14 cellular contexts compared by ENCODE assay signal in the genomic region with DNA sequence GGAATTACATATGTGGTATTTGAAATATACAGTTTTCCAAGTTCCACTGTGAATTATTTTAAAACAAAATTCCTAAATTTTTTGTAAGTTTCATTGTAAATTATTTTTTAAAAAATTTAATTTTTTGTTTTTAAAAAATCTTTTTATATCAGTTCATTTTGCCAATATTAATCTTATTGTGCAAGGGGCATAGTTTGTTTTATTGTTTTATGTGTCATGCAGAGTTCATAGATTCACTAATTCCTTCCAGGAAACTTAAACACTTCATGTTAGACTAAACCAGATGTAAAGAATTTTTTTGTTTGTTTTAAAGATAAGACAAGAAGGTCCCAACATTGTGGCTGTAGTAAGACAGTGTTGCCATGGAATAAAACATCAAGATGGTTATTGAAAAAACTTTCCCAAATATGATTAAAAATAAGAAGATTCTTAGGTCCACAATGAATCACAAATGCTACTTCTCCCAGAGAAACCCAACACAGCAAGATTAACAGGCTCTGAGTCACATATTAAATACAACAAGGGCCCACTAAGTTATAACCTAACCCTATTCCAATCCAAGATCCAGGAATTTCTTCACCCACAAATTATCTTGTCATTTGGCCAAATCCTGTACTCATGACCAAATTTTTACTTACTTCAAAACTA.
DNase-seq lines count a peak whose midpoint lies in the region; TF ChIP-seq lines count a peak whose summit lies in the region.
"Had no signal": no experiment of that assay in that cellular context is flagged by ENCODE, and none has a peak within 500 bp of the region (broad histone marks: within the 10 kb centered on the region; RNA-seq: fewer than 3 reads in every experiment).

No MANE protein-coding gene starts in this region.

- no peaks in the 10 kb centered on the region for H3K36me3 ChIP-seq in mammary epithelial cell (ENCODE audit: insufficient read depth, low read length)
- H3K36me3 ChIP-seq in kidney epithelial cell (ENCODE audit: control insufficient read depth, insufficient read depth, low read length) = no peaks in the 10 kb centered on the region
- H3K36me3 ChIP-seq: BLaER1 treated with 17β-estradiol and CSF1 and Interleukin-3, amounts not matched to agents 10 nM and 100 nM; upper lobe of left lung had no signal

- H2AFZ ChIP-seq in mammary epithelial cell (ENCODE audit: low read depth, low read length) = no peak overlapping the region

- H3K9me3 ChIP-seq in AG04450 (ENCODE audit: control insufficient read depth, insufficient read depth, low read length) (no peaks in the 10 kb centered on the region; the same call in 1 of the 2 replicates), mammary epithelial cell (replicated peaks; ENCODE audit: insufficient read depth, low read length) (no peaks in the 10 kb centered on the region)
- H3K9me3 ChIP-seq: upper lobe of left lung had no signal

- DNase-seq in AG04450 (ENCODE audit: low read depth, low spot score) = peak; percentile 79
- DNase-seq in HS-5 (ENCODE audit: low read depth) = peak; percentile 99
- peak; percentile 82 for DNase-seq in mammary epithelial cell
- DNase-seq in kidney epithelial cell (ENCODE audit: low read depth) = peak; percentile 25
- no peak for DNase-seq in activated naive CD4-positive, alpha-beta T cell treated with anti-CD3 and anti-CD28 coated beads, Interleukin-2, amount 10 ng/mL, durations not matched to agents 7 days and 5 days
- no peak for DNase-seq in NCI-H1105 (lab: John Stamatoyannopoulos, UW)
- DNase-seq in central memory CD4-positive, alpha-beta T cell = no peak
- no peak for DNase-seq in NCI-H524 treated with DMSO at 0.1 percent for 48 hours (lab: John Stamatoyannopoulos, UW)
- DNase-seq: activated CD4-positive, alpha-beta T cell treated with anti-CD3 and anti-CD28 coated beads, Interleukin-2, amount 50 U/mL, for 4 hours; activated naive CD4-positive, alpha-beta T cell; effector CD4-positive, alpha-beta T cell; T-helper 1 cell; upper lobe of left lung had no signal

- POLR2A ChIA-PET in AG04450 (lab: Yijun Ruan, JAX) = no interaction called here

- in situ Hi-C loops in mammary epithelial cell (cut with MboI; ENCODE audit: low sequenced_read_pairs in 2 of 2) = no loop called here

- peaks cover 2% of the 10 kb centered on the region for H3K9me3 Mint-ChIP-seq in activated naive CD4-positive, alpha-beta T cell treated with anti-CD3 and anti-CD28 coated beads, Interleukin-2, amount 10 ng/mL, durations not matched to agents 7 days and 5 days

- H3K4me1 ChIP-seq in mammary epithelial cell (ENCODE audit: insufficient read depth, low read length) = peaks cover 12% of the 10 kb centered on the region
- H3K4me1 ChIP-seq: BLaER1 treated with 17β-estradiol and CSF1 and Interleukin-3, amounts not matched to agents 10 nM and 100 nM; upper lobe of left lung had no signal

- intact Hi-C loops in mammary epithelial cell (cut with micrococcal nuclease) = loop anchor here (10.0 kb wide), 1 partner anchor 159 kb away; no protein-coding TSS in a partner anchor

- H3K4me2 ChIP-seq in mammary epithelial cell (ENCODE audit: insufficient read depth, low read depth, low read length) = no peak overlapping the region
- H3K4me2 ChIP-seq: BLaER1 treated with 17β-estradiol and CSF1 and Interleukin-3, amounts not matched to agents 10 nM and 100 nM had no signal

- no peaks in the 10 kb centered on the region for H4K20me1 ChIP-seq in mammary epithelial cell (ENCODE audit: insufficient read depth, low read length)
- H4K20me1 ChIP-seq: BLaER1 treated with 17β-estradiol and CSF1 and Interleukin-3, amounts not matched to agents 10 nM and 100 nM had no signal

- CTCF ChIA-PET in AG04450 (lab: Charles Lee) (no interaction called here), mammary epithelial cell (lab: Charles Lee; ENCODE audit: low non-redundant PET) (no interaction called here)
- CTCF ChIA-PET in activated naive CD4-positive, alpha-beta T cell treated with anti-CD3 and anti-CD28 coated beads, Interleukin-2, amount 10 ng/mL, durations not matched to agents 7 days and 5 days (lab: Charles Lee) = no interaction called here

- H3K27ac Mint-ChIP-seq in activated naive CD4-positive, alpha-beta T cell treated with anti-CD3 and anti-CD28 coated beads, Interleukin-2, amount 10 ng/mL, durations not matched to agents 7 days and 5 days = no peak overlapping the region

- H3K4me3 Mint-ChIP-seq in activated naive CD4-positive, alpha-beta T cell treated with anti-CD3 and anti-CD28 coated beads, Interleukin-2, amount 10 ng/mL, durations not matched to agents 7 days and 5 days = no peak overlapping the region

- no peak overlapping the region for H3K9ac ChIP-seq in mammary epithelial cell (ENCODE audit: insufficient read depth, low read length)
- H3K9ac ChIP-seq: BLaER1 treated with 17β-estradiol and CSF1 and Interleukin-3, amounts not matched to agents 10 nM and 100 nM had no signal

- no peak for TF ChIP-seq CTCF in AG04450 (IDR thresholded peaks at IDR 0.05; ENCODE audit: low read depth, low read length)
- no peak for TF ChIP-seq CTCF in mammary epithelial cell (conservative IDR thresholded peaks at IDR 0.05 in 1 of 2, IDR thresholded peaks at IDR 0.05 in 1 of 2; ENCODE audit: extremely low read depth in 1 of 2, insufficient read depth in 1 of 2, low read depth in 1 of 2, low read length in 2 of 2)
- no peak for TF ChIP-seq CTCF in kidney epithelial cell (IDR thresholded peaks at IDR 0.05; ENCODE audit: insufficient read depth, low read length, poor library complexity, severe bottlenecking)

- H3K4me1 Mint-ChIP-seq in activated naive CD4-positive, alpha-beta T cell treated with anti-CD3 and anti-CD28 coated beads, Interleukin-2, amount 10 ng/mL, durations not matched to agents 7 days and 5 days = no peaks in the 10 kb centered on the region

- H3K36me3 Mint-ChIP-seq in activated naive CD4-positive, alpha-beta T cell treated with anti-CD3 and anti-CD28 coated beads, Interleukin-2, amount 10 ng/mL, durations not matched to agents 7 days and 5 days = no peaks in the 10 kb centered on the region

- dilution Hi-C loops in mammary epithelial cell (cut with HindIII; ENCODE audit: low sequenced_read_pairs) = no loop called here

- H3K27ac ChIP-seq in AG04450 (ENCODE audit: low read depth, low read length) (no peak overlapping the region), mammary epithelial cell (ENCODE audit: insufficient read depth, low read depth, low read length) (peak overlapping the region; percentile 59)
- H3K27ac ChIP-seq: BLaER1 treated with 17β-estradiol and CSF1 and Interleukin-3, amounts not matched to agents 10 nM and 100 nM; upper lobe of left lung had no signal

- H3K27me3 ChIP-seq in AG04450 (ENCODE audit: control insufficient read depth, insufficient read depth, low read length) (no peaks in the 10 kb centered on the region), mammary epithelial cell (ENCODE audit: insufficient read depth, low read length) (no peaks in the 10 kb centered on the region), kidney epithelial cell (ENCODE audit: control insufficient read depth, insufficient read depth, low read length) (no peaks in the 10 kb centered on the region)
- H3K27me3 ChIP-seq: BLaER1 treated with 17β-estradiol and CSF1 and Interleukin-3, amounts not matched to agents 10 nM and 100 nM; upper lobe of left lung had no signal

- H3K4me3 ChIP-seq in AG04450 (ENCODE audit: low read depth, low read length) (no peak overlapping the region), mammary epithelial cell (replicated peaks in 1 of 3; ENCODE audit: insufficient read depth in 1 of 3, low read depth in 2 of 3, low read length in 3 of 3) (no peak overlapping the region), kidney epithelial cell (ENCODE audit: low read depth, low read length) (no peak overlapping the region)
- H3K4me3 ChIP-seq: BLaER1 treated with 17β-estradiol and CSF1 and Interleukin-3, amounts not matched to agents 10 nM and 100 nM; upper lobe of left lung had no signal

- BruUV-seq in mammary epithelial cell (replicated peaks; lab: Mats Ljungman, UMichigan) = no TSS peak

- H3K79me2 ChIP-seq in mammary epithelial cell (ENCODE audit: insufficient read depth, low read length) = no peaks in the 10 kb centered on the region

- no peaks in the 10 kb centered on the region for H3K27me3 Mint-ChIP-seq in activated naive CD4-positive, alpha-beta T cell treated with anti-CD3 and anti-CD28 coated beads, Interleukin-2, amount 10 ng/mL, durations not matched to agents 7 days and 5 days

Comparison
In these comparisons a context has a peak if more than half of its experiments do, and no peak if none do; other contexts are left out.
1. DNase-seq: peak in AG04450 (single experiment), HS-5 (single experiment), mammary epithelial cell (single experiment) and kidney epithelial cell (single experiment); none in activated naive CD4-positive, alpha-beta T cell treated with anti-CD3 and anti-CD28 coated beads, Interleukin-2, amount 10 ng/mL, durations not matched to agents 7 days and 5 days (single experiment), NCI-H1105 (single experiment), central memory CD4-positive, alpha-beta T cell (single experiment) and NCI-H524 treated with DMSO at 0.1 percent for 48 hours (single experiment).